ENCODE assay signal across 8 cellular contexts in genomic region chr11:114440971-114441810, GRCh38. TPM values are rescaled to one million over a fixed set of nuclear protein-coding genes. Genes with fewer than 3 reads are reported as not detected.
DNase-seq lines count a peak whose midpoint lies in the region; ATAC-seq, FAIRE-seq and TF ChIP-seq lines count a peak whose summit lies in the region.

No MANE protein-coding gene starts in this region.

- DNase-seq in right cardiac atrium (no peak), right atrium auricular region (ENCODE audit: low spot score) (no peak), RKO (ENCODE audit: low spot score) (peak; percentile 41), foreskin fibroblast (peak in 1 of 2 donors; percentile 12), urothelium cell line (ENCODE audit: low spot score) (no peak), head of caudate nucleus (no peak)

- intact Hi-C loops in right cardiac atrium (cut with DNase I) = no loop called here
- intact Hi-C loops in head of caudate nucleus (cut with DNase I) = loop anchor here (5.0 kb wide), 1 partner anchor 99 kb away; no protein-coding TSS in a partner anchor

- TF ChIP-seq CTCF in right atrium auricular region (IDR thresholded peaks at IDR 0.05) = no peak
- no peak for TF ChIP-seq CTCF in foreskin fibroblast (IDR thresholded peaks at IDR 0.05; ENCODE audit: low read depth, low read length)

- WGBS in right cardiac atrium = 69% methylated on average over 8 of the region's 8 CpGs

- FAIRE-seq in urothelium cell line (lab: Jason Lieb, UNC) = peak; percentile 42

- H3K9me3 ChIP-seq in right cardiac atrium (ENCODE audit: control insufficient read depth, low read length) = no peaks in the 10 kb centered on the region
- no peaks in the 10 kb centered on the region for H3K9me3 ChIP-seq in right atrium auricular region

- H3K4me1 ChIP-seq in right cardiac atrium (ENCODE audit: control insufficient read depth, insufficient read depth, low read length) = no peaks in the 10 kb centered on the region
- H3K4me1 ChIP-seq in right atrium auricular region = peaks cover 0 to 17% of the 10 kb centered on the region in 2 donors

- H3K4me3 ChIP-seq in right cardiac atrium (ENCODE audit: low read length) (peak overlapping the region; percentile 81), right atrium auricular region (peak overlapping the region in 1 of 2 donors; percentile 74), foreskin fibroblast (ENCODE audit: low read depth in 1 of 2, low read length in 2 of 2) (peak overlapping the region; percentile 95 to 96)

- no peak for ATAC-seq in right cardiac atrium
- ATAC-seq in HG02981 (IDR thresholded peaks at IDR 0.05; ENCODE audit: unreplicated experiment) = no peak
- no peak for ATAC-seq in GM19328 (IDR thresholded peaks at IDR 0.05; ENCODE audit: unreplicated experiment)

- no peaks in the 10 kb centered on the region for H3K27me3 ChIP-seq in right cardiac atrium (ENCODE audit: control insufficient read depth, insufficient read depth)
- no peaks in the 10 kb centered on the region for H3K27me3 ChIP-seq in right atrium auricular region

- peak overlapping the region; percentile 28 for H3K27ac ChIP-seq in right cardiac atrium (ENCODE audit: low read length)
- H3K27ac ChIP-seq in right atrium auricular region = peak overlapping the region in 1 of 2 donors; percentile 89

- peaks cover 4% of the 10 kb centered on the region for H3K36me3 ChIP-seq in right atrium auricular region

RNA-seq across cellular contexts. Expression of gene REXO2, which starts 1.9 kb away (rescaled TPM):
- 100 to 1,000 TPM; 119 to 131 (median 122) TPM for total RNA-seq in right cardiac atrium
- 175 TPM for polyA plus RNA-seq in right cardiac atrium
- 100 to 1,000 TPM; 129 to 144 TPM for total RNA-seq in right atrium auricular region

RNA-seq across cellular contexts. Expression of gene RBM7, which starts 40.7 kb away (rescaled TPM):
- total RNA-seq in right cardiac atrium (10 to 100 TPM; 20.5 to 24.5 (median 22.2) TPM), right atrium auricular region (10 to 100 TPM; 12.1 to 13.2 TPM)
- polyA plus RNA-seq in right cardiac atrium = 7.9 TPM

RNA-seq across cellular contexts. Expression of gene C11orf71, which starts 40.9 kb away (rescaled TPM):
- total RNA-seq in right cardiac atrium = 10 to 100 TPM in 1 of 4 donors, 1 to 10 TPM in 3; 6.7 to 13.6 (median 8.5) TPM
- 11.8 TPM for polyA plus RNA-seq in right cardiac atrium
- total RNA-seq in right atrium auricular region = 10 to 100 TPM in 1 of 2 donors, 1 to 10 TPM in 1; 6.5 to 10.2 TPM
